In the genomic region with DNA sequence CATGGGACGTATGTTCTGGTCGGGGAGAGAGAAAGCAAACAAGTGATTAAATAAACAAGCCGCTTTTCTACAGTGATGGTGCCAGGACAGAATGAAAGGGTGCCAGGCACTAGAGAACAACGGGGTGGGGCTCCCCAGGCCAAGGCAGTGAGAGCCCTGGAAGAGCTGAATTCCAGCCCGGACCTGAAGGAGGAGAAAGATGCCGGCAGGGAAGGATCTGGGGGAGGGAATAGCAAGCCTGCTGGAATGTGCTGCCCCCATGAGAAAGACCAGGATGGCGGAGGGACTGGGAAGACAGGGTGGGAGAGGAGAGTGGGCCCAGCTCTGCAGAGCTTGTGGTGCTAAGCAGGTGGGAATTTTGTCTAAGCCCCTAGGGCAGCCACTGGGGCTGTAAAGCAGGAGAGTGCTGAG, we compare ENCODE assay signal across 1 cellular context.
TF ChIP-seq lines count a peak whose summit lies in the region.

No MANE protein-coding gene starts in this region.

TF ChIP-seq in K562, 482 proteins besides CTCF, POLR2A, EP300 and RAD21 (continued from another document):
- TF ChIP-seq, protein P1, sequence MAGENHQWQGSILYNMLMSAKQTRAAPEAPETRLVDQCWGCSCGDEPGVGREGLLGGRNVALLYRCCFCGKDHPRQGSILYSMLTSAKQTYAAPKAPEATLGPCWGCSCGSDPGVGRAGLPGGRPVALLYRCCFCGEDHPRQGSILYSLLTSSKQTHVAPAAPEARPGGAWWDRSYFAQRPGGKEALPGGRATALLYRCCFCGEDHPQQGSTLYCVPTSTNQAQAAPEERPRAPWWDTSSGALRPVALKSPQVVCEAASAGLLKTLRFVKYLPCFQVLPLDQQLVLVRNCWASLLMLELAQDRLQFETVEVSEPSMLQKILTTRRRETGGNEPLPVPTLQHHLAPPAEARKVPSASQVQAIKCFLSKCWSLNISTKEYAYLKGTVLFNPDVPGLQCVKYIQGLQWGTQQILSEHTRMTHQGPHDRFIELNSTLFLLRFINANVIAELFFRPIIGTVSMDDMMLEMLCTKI (IDR thresholded peaks at IDR 0.05; ENCODE audit: partially characterized antibody): no peak
- TF ChIP-seq DACH1 (IDR thresholded peaks at IDR 0.05; ENCODE audit: partially characterized antibody): no peak
- TF ChIP-seq MEF2A (IDR thresholded peaks at IDR 0.05; ENCODE audit: control insufficient read depth, low read depth, low read length): no peak
- no peak for TF ChIP-seq SRF (CRISPR knock-in tag; IDR thresholded peaks at IDR 0.05)
- TF ChIP-seq GTF2F1 (IDR thresholded peaks at IDR 0.05; ENCODE audit: low read depth, low read length): no peak
- TF ChIP-seq NCOA2 (IDR thresholded peaks at IDR 0.05; ENCODE audit: partially characterized antibody in 2 of 2): no peak
- TF ChIP-seq CHD1 (IDR thresholded peaks at IDR 0.05; ENCODE audit: low read length): no peak
- TF ChIP-seq HNRNPL (IDR thresholded peaks at IDR 0.05; ENCODE audit: low read depth, low read length): no peak
- no peak for TF ChIP-seq ZNF347 (CRISPR knock-in tag; IDR thresholded peaks at IDR 0.05; ENCODE audit: low read depth)
- TF ChIP-seq, protein P2, sequence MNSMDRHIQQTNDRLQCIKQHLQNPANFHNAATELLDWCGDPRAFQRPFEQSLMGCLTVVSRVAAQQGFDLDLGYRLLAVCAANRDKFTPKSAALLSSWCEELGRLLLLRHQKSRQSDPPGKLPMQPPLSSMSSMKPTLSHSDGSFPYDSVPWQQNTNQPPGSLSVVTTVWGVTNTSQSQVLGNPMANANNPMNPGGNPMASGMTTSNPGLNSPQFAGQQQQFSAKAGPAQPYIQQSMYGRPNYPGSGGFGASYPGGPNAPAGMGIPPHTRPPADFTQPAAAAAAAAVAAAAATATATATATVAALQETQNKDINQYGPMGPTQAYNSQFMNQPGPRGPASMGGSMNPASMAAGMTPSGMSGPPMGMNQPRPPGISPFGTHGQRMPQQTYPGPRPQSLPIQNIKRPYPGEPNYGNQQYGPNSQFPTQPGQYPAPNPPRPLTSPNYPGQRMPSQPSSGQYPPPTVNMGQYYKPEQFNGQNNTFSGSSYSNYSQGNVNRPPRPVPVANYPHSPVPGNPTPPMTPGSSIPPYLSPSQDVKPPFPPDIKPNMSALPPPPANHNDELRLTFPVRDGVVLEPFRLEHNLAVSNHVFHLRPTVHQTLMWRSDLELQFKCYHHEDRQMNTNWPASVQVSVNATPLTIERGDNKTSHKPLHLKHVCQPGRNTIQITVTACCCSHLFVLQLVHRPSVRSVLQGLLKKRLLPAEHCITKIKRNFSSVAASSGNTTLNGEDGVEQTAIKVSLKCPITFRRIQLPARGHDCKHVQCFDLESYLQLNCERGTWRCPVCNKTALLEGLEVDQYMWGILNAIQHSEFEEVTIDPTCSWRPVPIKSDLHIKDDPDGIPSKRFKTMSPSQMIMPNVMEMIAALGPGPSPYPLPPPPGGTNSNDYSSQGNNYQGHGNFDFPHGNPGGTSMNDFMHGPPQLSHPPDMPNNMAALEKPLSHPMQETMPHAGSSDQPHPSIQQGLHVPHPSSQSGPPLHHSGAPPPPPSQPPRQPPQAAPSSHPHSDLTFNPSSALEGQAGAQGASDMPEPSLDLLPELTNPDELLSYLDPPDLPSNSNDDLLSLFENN (IDR thresholded peaks at IDR 0.05; ENCODE audit: low read depth in 2 of 2, low read length in 2 of 2): no peak
- no peak for TF ChIP-seq PYGO2 (tag; IDR thresholded peaks at IDR 0.05)
TF ChIP-seq in K562: peak in this region for 0.
